In the genomic region with DNA sequence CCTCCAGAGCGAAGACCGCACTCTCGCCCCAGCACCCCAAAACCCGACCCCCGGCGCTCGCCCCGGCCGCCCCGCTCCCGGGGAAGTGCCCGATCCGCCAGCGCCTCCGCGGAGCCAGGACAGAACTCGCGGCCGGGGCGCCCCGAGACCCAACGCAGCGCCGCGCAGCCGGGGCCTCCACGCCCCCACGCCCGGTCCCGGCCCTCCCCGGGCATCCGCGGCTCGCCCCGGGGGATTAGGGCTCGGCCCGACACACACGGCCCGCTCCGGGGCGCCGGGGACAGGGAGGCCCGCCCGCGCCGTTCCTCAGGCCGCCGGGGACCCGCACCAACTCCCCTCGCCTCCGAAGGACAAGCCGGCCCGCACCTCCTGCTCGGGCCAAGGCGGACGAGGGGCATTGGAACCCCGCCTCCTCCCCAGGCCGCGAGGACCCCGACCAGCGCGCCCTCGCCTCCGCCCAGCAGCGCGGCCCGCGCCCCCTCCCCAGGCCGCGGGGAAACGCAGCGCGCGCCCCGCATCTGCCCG, we compare ENCODE assay signal across 7 cellular contexts. TPM values are rescaled to one million over a fixed set of nuclear protein-coding genes. Genes with fewer than 3 reads are reported as not detected.
DNase-seq lines count a peak whose midpoint lies in the region; ATAC-seq, FAIRE-seq and TF ChIP-seq lines count a peak whose summit lies in the region.

No MANE protein-coding gene starts in this region.

- H3K9me3 ChIP-seq in NT2/D1 (ENCODE audit: insufficient read depth, low read length), result no peaks in the 10 kb centered on the region
- H3K9me3 ChIP-seq in keratinocyte (ENCODE audit: control insufficient read depth, low read depth, low read length), result no peaks in the 10 kb centered on the region

- FAIRE-seq in keratinocyte (lab: Jason Lieb, UNC), result no peak

- H3K27ac ChIP-seq in brain microvascular endothelial cell (peak overlapping the region; percentile 11), keratinocyte (ENCODE audit: control insufficient read depth, insufficient read depth, low read length) (peak overlapping the region; percentile 40)

- peaks cover 3% of the 10 kb centered on the region for H3K4me1 ChIP-seq in NT2/D1 (ENCODE audit: insufficient read depth, insufficient read length)
- H3K4me1 ChIP-seq in keratinocyte (ENCODE audit: control insufficient read depth, extremely low read depth, insufficient read depth, low read length), result no peaks in the 10 kb centered on the region

- DNase-seq in NT2/D1 (ENCODE audit: low read depth, low spot score) (no peak), brain microvascular endothelial cell (no peak), keratinocyte (ENCODE audit: low read depth, low spot score) (no peak), GF-D8 (lab: John Stamatoyannopoulos, UW) (no peak)
- DNase-seq in stimulated activated CD8-positive, alpha-beta memory T cell treated with anti-CD3 and anti-CD28 coated beads, Interleukin-4, amount 100 ng/mL, for 48 hours, result peak; percentile 48

- dilution Hi-C loops in keratinocyte (cut with MboI; ENCODE audit: extremely low pct_ligation_motif_present, low sequenced_read_pairs), result no loop called here

- no peaks in the 10 kb centered on the region for H4K20me1 ChIP-seq in keratinocyte (ENCODE audit: control insufficient read depth, extremely low read depth, insufficient read depth, low read length)

- peaks cover 6% of the 10 kb centered on the region for H3K27me3 ChIP-seq in NT2/D1 (ENCODE audit: insufficient read depth, insufficient read length)
- no peaks in the 10 kb centered on the region for H3K27me3 ChIP-seq in brain microvascular endothelial cell (replicated peaks)
- no peaks in the 10 kb centered on the region for H3K27me3 ChIP-seq in keratinocyte (ENCODE audit: control insufficient read depth, extremely low read depth, insufficient read depth, low read length)

- peaks cover 24% of the 10 kb centered on the region for H3K79me2 ChIP-seq in keratinocyte (ENCODE audit: control insufficient read depth, insufficient read depth, low read length)

- peak overlapping the region; percentile 87 for H2AFZ ChIP-seq in keratinocyte (ENCODE audit: control insufficient read depth, low read length)

- no peaks in the 10 kb centered on the region for H3K36me3 ChIP-seq in NT2/D1 (ENCODE audit: insufficient read depth, insufficient read length, low read length)
- no peaks in the 10 kb centered on the region for H3K36me3 ChIP-seq in brain microvascular endothelial cell (replicated peaks)
- H3K36me3 ChIP-seq in keratinocyte (ENCODE audit: control insufficient read depth in 2 of 2, extremely low read depth in 1 of 2, insufficient read depth in 2 of 2, low read length in 2 of 2), result no peaks in the 10 kb centered on the region

- H3K4me3 ChIP-seq in NT2/D1 (ENCODE audit: insufficient read length, low read depth), result peak overlapping the region; percentile 86
- H3K4me3 ChIP-seq in brain microvascular endothelial cell (ENCODE audit: low read depth, low read length), result peak overlapping the region; percentile 76
- H3K4me3 ChIP-seq in keratinocyte (ENCODE audit: control insufficient read depth in 2 of 3, extremely low read depth in 1 of 3, insufficient read depth in 2 of 3, low read depth in 1 of 3, low read length in 3 of 3), result peak overlapping the region; percentile 82 to 94 (median 92)

- peak overlapping the region; percentile 84 for H3K4me2 ChIP-seq in keratinocyte (ENCODE audit: control insufficient read depth, extremely low read depth, insufficient read depth, low read depth, low read length)

- H3K9ac ChIP-seq in NT2/D1 (ENCODE audit: insufficient read length, low read depth), result peak overlapping the region; percentile 97
- H3K9ac ChIP-seq in keratinocyte (ENCODE audit: control insufficient read depth, extremely low read depth, insufficient read depth, low read length), result peak overlapping the region; percentile 80

- no peaks in the 10 kb centered on the region for H3K9me1 ChIP-seq in keratinocyte (ENCODE audit: control insufficient read depth, extremely low read depth, insufficient read depth, low read length)

- TF ChIP-seq CTCF in brain microvascular endothelial cell (IDR thresholded peaks at IDR 0.05; ENCODE audit: low read depth, low read length, missing control alignments) (no peak), keratinocyte (optimal IDR thresholded peaks at IDR 0.05 in 1 of 3, IDR thresholded peaks at IDR 0.05 in 1 of 3, conservative IDR thresholded peaks at IDR 0.05 in 1 of 3; ENCODE audit: extremely low read depth in 1 of 3, insufficient read depth in 2 of 3, low read length in 3 of 3) (no peak)

- peak; percentile 0 for ATAC-seq in GM19455 (IDR thresholded peaks at IDR 0.05; ENCODE audit: unreplicated experiment)
- no peak for ATAC-seq in GM21529 (IDR thresholded peaks at IDR 0.05; ENCODE audit: unreplicated experiment)

- in situ Hi-C loops in brain microvascular endothelial cell (cut with HindIII; ENCODE audit: low pct_ligation_motif_present, low sequenced_read_pairs), result no loop called here

RNA-seq across cellular contexts. Expression of gene FNBP1, which starts 0.5 kb away (rescaled TPM):
- 4.4 to 9.6 TPM (median 6.6 TPM) in 3 replicates for polyA plus RNA-seq in keratinocyte
- 126 TPM for polyA plus RNA-seq in keratinocyte (2011; ENCODE audit: low read depth)
- 7.7 and 9.1 TPM in 2 replicates for polyA plus RNA-seq in keratinocyte (2011; cell fraction: cytosol; rRNA removed)
- polyA plus RNA-seq in keratinocyte (2011; cell fraction: nucleus; rRNA removed), result 10.8 and 11.3 TPM in 2 replicates
- 9.1 and 10.6 TPM in 2 replicates for polyA plus RNA-seq in keratinocyte (2012; ENCODE audit: low replicate concordance)
- 6.8 to 17.5 TPM (median 7.5 TPM) in 3 replicates for polyA minus RNA-seq in keratinocyte
- polyA minus RNA-seq in keratinocyte (2011; cell fraction: cytosol; rRNA and poly(A)+ RNA removed), result 10.2 TPM
- polyA minus RNA-seq in keratinocyte (2011; cell fraction: nucleus; rRNA and poly(A)+ RNA removed), result 4.9 and 16.1 TPM in 2 replicates

RNA-seq across cellular contexts. Expression of gene GPR107, which starts 11.2 kb away (rescaled TPM):
- polyA plus RNA-seq in keratinocyte, result 27.3 to 30.8 TPM (median 29.7 TPM) in 3 replicates
- 11.7 TPM for polyA plus RNA-seq in keratinocyte (2011; ENCODE audit: low read depth)
- polyA plus RNA-seq in keratinocyte (2011; cell fraction: cytosol; rRNA removed), result 12.8 and 18.5 TPM in 2 replicates
- 69.0 and 72.5 TPM in 2 replicates for polyA plus RNA-seq in keratinocyte (2011; cell fraction: nucleus; rRNA removed)
- 26.6 and 31.8 TPM in 2 replicates for polyA plus RNA-seq in keratinocyte (2012; ENCODE audit: low replicate concordance)
- polyA minus RNA-seq in keratinocyte, result 22.3 to 50.2 TPM (median 31.4 TPM) in 3 replicates
- polyA minus RNA-seq in keratinocyte (2011; cell fraction: cytosol; rRNA and poly(A)+ RNA removed), result 16.5 TPM
- polyA minus RNA-seq in keratinocyte (2011; cell fraction: nucleus; rRNA and poly(A)+ RNA removed), result 51.2 and 86.3 TPM in 2 replicates
